12 cellular contexts compared by ENCODE assay signal in genomic region chr5:68243251-68243650, GRCh38. TPM values are rescaled to one million over a fixed set of nuclear protein-coding genes. Genes with fewer than 3 reads are reported as not detected.
DNase-seq lines count a peak whose midpoint lies in the region; ATAC-seq, FAIRE-seq and TF ChIP-seq lines count a peak whose summit lies in the region.
"Had no signal": no experiment of that assay in that cellular context is flagged by ENCODE, and none has a peak within 500 bp of the region (broad histone marks: within the 10 kb centered on the region; RNA-seq: fewer than 3 reads in every experiment).

No MANE protein-coding gene starts in this region.

- H4K20me1 ChIP-seq in neural progenitor cell (ENCODE audit: low read depth), result peaks cover 25% of the 10 kb centered on the region

- H3K4me3 ChIP-seq in CD8-positive, alpha-beta T cell (ENCODE audit: low read depth, low read length), result no peak overlapping the region
- no peak overlapping the region for H3K4me3 ChIP-seq in neural progenitor cell

- H3K9me3 ChIP-seq in CD8-positive, alpha-beta T cell (ENCODE audit: low read length), result no peaks in the 10 kb centered on the region
- H3K9me3 ChIP-seq in neural progenitor cell (ENCODE audit: low read depth), result no peaks in the 10 kb centered on the region

- H3K36me3 ChIP-seq in CD8-positive, alpha-beta T cell (ENCODE audit: insufficient read depth, low read length), result no peaks in the 10 kb centered on the region
- H3K36me3 ChIP-seq in neural progenitor cell, result no peaks in the 10 kb centered on the region

- H3K9me3 Mint-ChIP-seq in CD8-positive, alpha-beta T cell, result no peaks in the 10 kb centered on the region
- H3K9me3 Mint-ChIP-seq in IgD-negative memory B cell, result no peaks in the 10 kb centered on the region
- H3K9me3 Mint-ChIP-seq in chondrocyte (ENCODE audit: low read depth), result no peaks in the 10 kb centered on the region
- H3K9me3 Mint-ChIP-seq in osteocyte (ENCODE audit: unreplicated experiment), result no peaks in the 10 kb centered on the region
- peaks cover 2% of the 10 kb centered on the region for H3K9me3 Mint-ChIP-seq in neural progenitor cell
- H3K9me3 Mint-ChIP-seq: H9 had no signal

- no peak for TF ChIP-seq CTCF in CD8-positive, alpha-beta T cell (IDR thresholded peaks at IDR 0.05)
- no peak for TF ChIP-seq CTCF in chondrocyte (IDR thresholded peaks at IDR 0.05)
- no peak for TF ChIP-seq CTCF in osteocyte (IDR thresholded peaks at IDR 0.05)
- TF ChIP-seq CTCF in neural progenitor cell (IDR thresholded peaks at IDR 0.05), result no peak

- no peaks in the 10 kb centered on the region for H3K27me3 ChIP-seq in CD8-positive, alpha-beta T cell (ENCODE audit: insufficient read depth, low read length)
- no peaks in the 10 kb centered on the region for H3K27me3 ChIP-seq in neural progenitor cell

- no peak overlapping the region for H3K27ac ChIP-seq in CD8-positive, alpha-beta T cell (ENCODE audit: low read depth, low read length)
- H3K27ac ChIP-seq in neural progenitor cell, result no peak overlapping the region

- no peak overlapping the region for H3K9ac ChIP-seq in neural progenitor cell

- H3K27ac Mint-ChIP-seq in CD8-positive, alpha-beta T cell, result peak overlapping the region; percentile 91
- H3K27ac Mint-ChIP-seq in IgD-negative memory B cell (peak overlapping the region in 2 of 3 donors; percentile 62 to 83), chondrocyte (ENCODE audit: unreplicated experiment) (peak overlapping the region; percentile 60), osteocyte (ENCODE audit: unreplicated experiment) (peak overlapping the region; percentile 88), neural progenitor cell (no peak overlapping the region)

- H3K27me3 Mint-ChIP-seq in CD8-positive, alpha-beta T cell (ENCODE audit: low read depth), result no peaks in the 10 kb centered on the region
- no peaks in the 10 kb centered on the region for H3K27me3 Mint-ChIP-seq in IgD-negative memory B cell
- H3K27me3 Mint-ChIP-seq in chondrocyte (ENCODE audit: low read depth), result no peaks in the 10 kb centered on the region
- H3K27me3 Mint-ChIP-seq in osteocyte (ENCODE audit: unreplicated experiment), result no peaks in the 10 kb centered on the region
- no peaks in the 10 kb centered on the region for H3K27me3 Mint-ChIP-seq in neural progenitor cell (ENCODE audit: insufficient read depth, low read depth)

- H3F3A ChIP-seq in neural progenitor cell (ENCODE audit: low read depth), result no peaks in the 10 kb centered on the region

- no peak overlapping the region for H3K4me2 ChIP-seq in neural progenitor cell

- intact Hi-C loops in CD8-positive, alpha-beta T cell (cut with DNase I, micrococcal nuclease), result loop anchor here in 1 of 2 experiments (1.0 kb wide), 1 partner anchor 10 kb away; no protein-coding TSS in a partner anchor

- no peak for FAIRE-seq in urothelium cell line (lab: Jason Lieb, UNC)
- FAIRE-seq: bronchial epithelial cell had no signal

- CTCF ChIA-PET in CD8-positive, alpha-beta T cell (lab: Charles Lee), result interaction anchor here (1.0 to 2.0 kb wide), 2 partner anchors 9 to 997 kb away, joined by 6 to 7 read pairs; no protein-coding TSS in a partner anchor

- no peak overlapping the region for H2AFZ ChIP-seq in neural progenitor cell (replicated peaks)

- peaks cover 66% of the 10 kb centered on the region for H3K4me1 ChIP-seq in CD8-positive, alpha-beta T cell (ENCODE audit: insufficient read depth, low read length)
- H3K4me1 ChIP-seq in neural progenitor cell, result peaks cover 17% of the 10 kb centered on the region

- H3K4me1 Mint-ChIP-seq in CD8-positive, alpha-beta T cell (ENCODE audit: low read depth), result peaks cover 76% of the 10 kb centered on the region
- H3K4me1 Mint-ChIP-seq in IgD-negative memory B cell (peaks cover 35 to 60% (median 57%) of the 10 kb centered on the region in 3 donors), chondrocyte (ENCODE audit: low read depth) (peaks cover 65% of the 10 kb centered on the region), osteocyte (ENCODE audit: unreplicated experiment) (peaks cover 68% of the 10 kb centered on the region), neural progenitor cell (peaks cover 54% of the 10 kb centered on the region)

- peak overlapping the region; percentile 49 for H3K4me3 Mint-ChIP-seq in CD8-positive, alpha-beta T cell
- peak overlapping the region in 1 of 4 donors; percentile 68 for H3K4me3 Mint-ChIP-seq in IgD-negative memory B cell
- H3K4me3 Mint-ChIP-seq in chondrocyte (ENCODE audit: unreplicated experiment), result no peak overlapping the region
- no peak overlapping the region for H3K4me3 Mint-ChIP-seq in osteocyte (ENCODE audit: unreplicated experiment)
- no peak overlapping the region for H3K4me3 Mint-ChIP-seq in neural progenitor cell
- H3K4me3 Mint-ChIP-seq: H9 had no signal

- DNase-seq in CD8-positive, alpha-beta T cell, result no peak
- DNase-seq in chondrocyte (ENCODE audit: low spot score) (no peak), osteocyte (ENCODE audit: extremely low spot score, unreplicated experiment) (no peak), urothelium cell line (ENCODE audit: low spot score) (no peak), neural progenitor cell (ENCODE audit: low spot score) (no peak), midbrain (lab: John Stamatoyannopoulos, UW) (no peak)
- DNase-seq: H9; islet precursor cell; stimulated activated naive CD4-positive, alpha-beta T cell treated with Interleukin-2 at 50 U/mL for 16 hours had no signal

- H3K79me2 ChIP-seq in neural progenitor cell (ENCODE audit: low read depth), result peaks cover 13% of the 10 kb centered on the region

- POLR2A ChIA-PET in CD8-positive, alpha-beta T cell (lab: Charles Lee), result interaction anchor here (1.2 to 1.5 kb wide), 2 partner anchors 9 to 27 kb away, joined by 4 to 13 read pairs; partner anchors contain the start of gene PIK3R1

- H3K36me3 Mint-ChIP-seq in CD8-positive, alpha-beta T cell, result peaks cover 7% of the 10 kb centered on the region
- peaks cover 5% of the 10 kb centered on the region for H3K36me3 Mint-ChIP-seq in IgD-negative memory B cell
- H3K36me3 Mint-ChIP-seq in chondrocyte (ENCODE audit: low read depth), result peaks cover 2% of the 10 kb centered on the region
- H3K36me3 Mint-ChIP-seq in osteocyte (ENCODE audit: unreplicated experiment), result peaks cover 2% of the 10 kb centered on the region
- peaks cover 11% of the 10 kb centered on the region for H3K36me3 Mint-ChIP-seq in neural progenitor cell

- no peak for ATAC-seq in CD8-positive, alpha-beta T cell
- no peak for ATAC-seq in HG03159 (IDR thresholded peaks at IDR 0.05; ENCODE audit: unreplicated experiment)

RNA-seq across cellular contexts. Expression of gene PIK3R1, which starts 27.7 kb away (rescaled TPM):
- 100 to 1,000 TPM; 461 to 470 TPM for total RNA-seq in CD8-positive, alpha-beta T cell
- polyA plus RNA-seq in IgD-negative memory B cell, result 29.1 TPM
- total RNA-seq in chondrocyte (56.2 to 63.1 TPM (median 60.7 TPM) in 3 replicates), osteocyte (27.4 and 29.2 TPM in 2 replicates), neural progenitor cell (ENCODE audit: low replicate concordance) (19.7 and 24.2 TPM in 2 replicates)
